In the genomic region with DNA sequence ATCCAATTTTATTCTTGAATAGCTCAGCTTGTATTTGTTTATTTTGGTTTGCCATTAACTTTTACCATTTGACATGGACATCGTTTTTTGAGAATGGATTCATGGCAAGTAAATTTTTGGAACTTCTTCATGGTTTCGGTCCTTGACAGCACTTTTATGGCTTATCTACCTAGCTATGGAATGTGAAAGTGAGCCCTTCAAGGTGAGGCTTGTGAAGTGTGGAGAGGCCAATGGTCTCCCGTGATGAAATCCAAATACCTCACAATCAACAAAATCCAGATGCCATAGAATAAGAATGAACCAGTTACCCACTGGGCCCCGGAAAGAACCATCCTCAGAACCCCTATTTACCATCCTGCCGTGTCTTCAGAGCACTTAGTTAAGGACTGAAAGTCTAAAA, we compare ENCODE assay signal across 23 cellular contexts.
DNase-seq lines count a peak whose midpoint lies in the region; ATAC-seq and TF ChIP-seq lines count a peak whose summit lies in the region.
"Had no signal": no experiment of that assay in that cellular context is flagged by ENCODE, and none has a peak within 500 bp of the region (broad histone marks: within the 10 kb centered on the region; RNA-seq: fewer than 3 reads in every experiment).

No MANE protein-coding gene starts in this region.

- DNase-seq in left lung (no peak), upper lobe of right lung (no peak), GM23338 (ENCODE audit: low spot score) (no peak), NCI-H1105 (lab: John Stamatoyannopoulos, UW) (no peak), OCI-M2 (lab: John Stamatoyannopoulos, UW; ENCODE audit: unreplicated experiment) (no peak)
- DNase-seq: 8988T; ACHN; BE2C; C1 segment of cervical spinal cord; CD4-positive, alpha-beta memory T cell; CD4-positive, CD25-positive, alpha-beta regulatory T cell; CD8-positive, alpha-beta memory T cell; COR-L47; DMS 273 treated with DMSO at 0.1 percent for 48 hours; DMS153; DMS53; DMS79; DND-41; EL; GDM1 had no signal

- no peaks in the 10 kb centered on the region for H3K79me2 ChIP-seq in GM23338 (replicated peaks; ENCODE audit: insufficient read depth)

- H3K4me2 ChIP-seq in GM23338, result no peak overlapping the region
- H3K4me2 ChIP-seq: BLaER1 had no signal

- no peaks in the 10 kb centered on the region for H3K27me3 Mint-ChIP-seq in GM23338 (ENCODE audit: insufficient read depth, low read depth, poor library complexity)
- H3K27me3 Mint-ChIP-seq: CD4-positive, alpha-beta memory T cell; CD4-positive, CD25-positive, alpha-beta regulatory T cell; CD8-positive, alpha-beta memory T cell had no signal

- H3K9me3 Mint-ChIP-seq in GM23338, result no peaks in the 10 kb centered on the region; the same call in 2 of the 3 replicates

- no peaks in the 10 kb centered on the region for H3F3A ChIP-seq in GM23338 (replicated peaks; ENCODE audit: low read depth)

- H3K27ac Mint-ChIP-seq in GM23338, result no peak overlapping the region
- H3K27ac Mint-ChIP-seq: CD14-positive monocyte; CD4-positive, alpha-beta memory T cell; CD4-positive, CD25-positive, alpha-beta regulatory T cell; CD8-positive, alpha-beta memory T cell had no signal

- H3K9me3 ChIP-seq in left lung (peaks cover 0 to 9% of the 10 kb centered on the region in 2 donors), upper lobe of right lung (no peaks in the 10 kb centered on the region)
- H3K9me3 ChIP-seq: BE2C had no signal

- no peaks in the 10 kb centered on the region for H4K20me1 ChIP-seq in GM23338 (replicated peaks; ENCODE audit: insufficient read depth)
- H4K20me1 ChIP-seq: BLaER1 had no signal

- H3K27me3 ChIP-seq in left lung (no peaks in the 10 kb centered on the region), upper lobe of right lung (no peaks in the 10 kb centered on the region), GM23338 (ENCODE audit: insufficient read depth) (no peaks in the 10 kb centered on the region)
- H3K27me3 ChIP-seq: BE2C, BLaER1 had no signal

- H3K4me1 Mint-ChIP-seq in GM23338, result no peaks in the 10 kb centered on the region
- H3K4me1 Mint-ChIP-seq: CD14-positive monocyte; CD4-positive, alpha-beta memory T cell; CD4-positive, CD25-positive, alpha-beta regulatory T cell; CD8-positive, alpha-beta memory T cell had no signal

- 0 out of 3 replicates have a peak, but pooled peaks cover under 1% of the 10 kb centered on the region for H3K36me3 Mint-ChIP-seq in GM23338 (ENCODE audit: low read depth)
- H3K36me3 Mint-ChIP-seq: CD14-positive monocyte; CD4-positive, alpha-beta memory T cell; CD4-positive, CD25-positive, alpha-beta regulatory T cell; CD8-positive, alpha-beta memory T cell had no signal

- no peak overlapping the region for H3K4me3 Mint-ChIP-seq in GM23338
- H3K4me3 Mint-ChIP-seq: CD14-positive monocyte; CD4-positive, alpha-beta memory T cell; CD4-positive, CD25-positive, alpha-beta regulatory T cell; CD8-positive, alpha-beta memory T cell had no signal

- peaks cover 3% of the 10 kb centered on the region; the same call in 1 of the 2 replicates for H3K9me2 ChIP-seq in GM23338 (ENCODE audit: insufficient read depth)

- H2AFZ ChIP-seq in GM23338, result no peak overlapping the region

- H3K4me1 ChIP-seq in left lung, result no peaks in the 10 kb centered on the region
- no peaks in the 10 kb centered on the region for H3K4me1 ChIP-seq in upper lobe of right lung
- H3K4me1 ChIP-seq in GM23338 (ENCODE audit: insufficient read depth), result no peaks in the 10 kb centered on the region
- H3K4me1 ChIP-seq: BE2C, BLaER1 had no signal

- TF ChIP-seq CTCF in left lung (IDR thresholded peaks at IDR 0.05) (no peak), upper lobe of right lung (IDR thresholded peaks at IDR 0.05) (no peak), GM23338 (conservative IDR thresholded peaks at IDR 0.05; ENCODE audit: low read depth in 2 of 2) (no peak)

- H3K4me3 ChIP-seq in left lung, result no peak overlapping the region
- H3K4me3 ChIP-seq in upper lobe of right lung, result no peak overlapping the region
- no peak overlapping the region for H3K4me3 ChIP-seq in GM23338
- H3K4me3 ChIP-seq: BLaER1, GM12878 had no signal

- intact Hi-C loops in left lung (cut with DNase I) (no loop called here), upper lobe of right lung (cut with DNase I) (no loop called here)

- H3K36me3 ChIP-seq in left lung (no peaks in the 10 kb centered on the region), upper lobe of right lung (no peaks in the 10 kb centered on the region), GM23338 (ENCODE audit: insufficient read depth) (no peaks in the 10 kb centered on the region)
- H3K36me3 ChIP-seq: BE2C, BLaER1 had no signal

- ATAC-seq in left lung (peak; percentile 64), upper lobe of right lung (peak; percentile 56), GM23338 (no peak)
- ATAC-seq: GM12878 had no signal

- H3K27ac ChIP-seq in left lung (no peak overlapping the region), upper lobe of right lung (no peak overlapping the region), GM23338 (ENCODE audit: low read depth) (no peak overlapping the region)
- H3K27ac ChIP-seq: BLaER1 had no signal

TF ChIP-seq in GM23338, 12 proteins besides CTCF, POLR2A, EP300 and RAD21 (continues in another document):
- no peak for TF ChIP-seq EZH2 (IDR thresholded peaks at IDR 0.05; ENCODE audit: low read depth, unreplicated experiment)
- TF ChIP-seq POLR2AphosphoS5 (IDR thresholded peaks at IDR 0.05; ENCODE audit: low read depth), result no peak
- TF ChIP-seq ZNF114 (CRISPR knock-in tag; IDR thresholded peaks at IDR 0.05), result no peak
- TF ChIP-seq, protein P1, sequence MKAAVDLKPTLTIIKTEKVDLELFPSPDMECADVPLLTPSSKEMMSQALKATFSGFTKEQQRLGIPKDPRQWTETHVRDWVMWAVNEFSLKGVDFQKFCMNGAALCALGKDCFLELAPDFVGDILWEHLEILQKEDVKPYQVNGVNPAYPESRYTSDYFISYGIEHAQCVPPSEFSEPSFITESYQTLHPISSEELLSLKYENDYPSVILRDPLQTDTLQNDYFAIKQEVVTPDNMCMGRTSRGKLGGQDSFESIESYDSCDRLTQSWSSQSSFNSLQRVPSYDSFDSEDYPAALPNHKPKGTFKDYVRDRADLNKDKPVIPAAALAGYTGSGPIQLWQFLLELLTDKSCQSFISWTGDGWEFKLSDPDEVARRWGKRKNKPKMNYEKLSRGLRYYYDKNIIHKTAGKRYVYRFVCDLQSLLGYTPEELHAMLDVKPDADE (IDR thresholded peaks at IDR 0.05), result no peak
- no peak for TF ChIP-seq CREB1 (CRISPR knock-in tag; IDR thresholded peaks at IDR 0.05; ENCODE audit: low read depth)
- TF ChIP-seq, protein P2, sequence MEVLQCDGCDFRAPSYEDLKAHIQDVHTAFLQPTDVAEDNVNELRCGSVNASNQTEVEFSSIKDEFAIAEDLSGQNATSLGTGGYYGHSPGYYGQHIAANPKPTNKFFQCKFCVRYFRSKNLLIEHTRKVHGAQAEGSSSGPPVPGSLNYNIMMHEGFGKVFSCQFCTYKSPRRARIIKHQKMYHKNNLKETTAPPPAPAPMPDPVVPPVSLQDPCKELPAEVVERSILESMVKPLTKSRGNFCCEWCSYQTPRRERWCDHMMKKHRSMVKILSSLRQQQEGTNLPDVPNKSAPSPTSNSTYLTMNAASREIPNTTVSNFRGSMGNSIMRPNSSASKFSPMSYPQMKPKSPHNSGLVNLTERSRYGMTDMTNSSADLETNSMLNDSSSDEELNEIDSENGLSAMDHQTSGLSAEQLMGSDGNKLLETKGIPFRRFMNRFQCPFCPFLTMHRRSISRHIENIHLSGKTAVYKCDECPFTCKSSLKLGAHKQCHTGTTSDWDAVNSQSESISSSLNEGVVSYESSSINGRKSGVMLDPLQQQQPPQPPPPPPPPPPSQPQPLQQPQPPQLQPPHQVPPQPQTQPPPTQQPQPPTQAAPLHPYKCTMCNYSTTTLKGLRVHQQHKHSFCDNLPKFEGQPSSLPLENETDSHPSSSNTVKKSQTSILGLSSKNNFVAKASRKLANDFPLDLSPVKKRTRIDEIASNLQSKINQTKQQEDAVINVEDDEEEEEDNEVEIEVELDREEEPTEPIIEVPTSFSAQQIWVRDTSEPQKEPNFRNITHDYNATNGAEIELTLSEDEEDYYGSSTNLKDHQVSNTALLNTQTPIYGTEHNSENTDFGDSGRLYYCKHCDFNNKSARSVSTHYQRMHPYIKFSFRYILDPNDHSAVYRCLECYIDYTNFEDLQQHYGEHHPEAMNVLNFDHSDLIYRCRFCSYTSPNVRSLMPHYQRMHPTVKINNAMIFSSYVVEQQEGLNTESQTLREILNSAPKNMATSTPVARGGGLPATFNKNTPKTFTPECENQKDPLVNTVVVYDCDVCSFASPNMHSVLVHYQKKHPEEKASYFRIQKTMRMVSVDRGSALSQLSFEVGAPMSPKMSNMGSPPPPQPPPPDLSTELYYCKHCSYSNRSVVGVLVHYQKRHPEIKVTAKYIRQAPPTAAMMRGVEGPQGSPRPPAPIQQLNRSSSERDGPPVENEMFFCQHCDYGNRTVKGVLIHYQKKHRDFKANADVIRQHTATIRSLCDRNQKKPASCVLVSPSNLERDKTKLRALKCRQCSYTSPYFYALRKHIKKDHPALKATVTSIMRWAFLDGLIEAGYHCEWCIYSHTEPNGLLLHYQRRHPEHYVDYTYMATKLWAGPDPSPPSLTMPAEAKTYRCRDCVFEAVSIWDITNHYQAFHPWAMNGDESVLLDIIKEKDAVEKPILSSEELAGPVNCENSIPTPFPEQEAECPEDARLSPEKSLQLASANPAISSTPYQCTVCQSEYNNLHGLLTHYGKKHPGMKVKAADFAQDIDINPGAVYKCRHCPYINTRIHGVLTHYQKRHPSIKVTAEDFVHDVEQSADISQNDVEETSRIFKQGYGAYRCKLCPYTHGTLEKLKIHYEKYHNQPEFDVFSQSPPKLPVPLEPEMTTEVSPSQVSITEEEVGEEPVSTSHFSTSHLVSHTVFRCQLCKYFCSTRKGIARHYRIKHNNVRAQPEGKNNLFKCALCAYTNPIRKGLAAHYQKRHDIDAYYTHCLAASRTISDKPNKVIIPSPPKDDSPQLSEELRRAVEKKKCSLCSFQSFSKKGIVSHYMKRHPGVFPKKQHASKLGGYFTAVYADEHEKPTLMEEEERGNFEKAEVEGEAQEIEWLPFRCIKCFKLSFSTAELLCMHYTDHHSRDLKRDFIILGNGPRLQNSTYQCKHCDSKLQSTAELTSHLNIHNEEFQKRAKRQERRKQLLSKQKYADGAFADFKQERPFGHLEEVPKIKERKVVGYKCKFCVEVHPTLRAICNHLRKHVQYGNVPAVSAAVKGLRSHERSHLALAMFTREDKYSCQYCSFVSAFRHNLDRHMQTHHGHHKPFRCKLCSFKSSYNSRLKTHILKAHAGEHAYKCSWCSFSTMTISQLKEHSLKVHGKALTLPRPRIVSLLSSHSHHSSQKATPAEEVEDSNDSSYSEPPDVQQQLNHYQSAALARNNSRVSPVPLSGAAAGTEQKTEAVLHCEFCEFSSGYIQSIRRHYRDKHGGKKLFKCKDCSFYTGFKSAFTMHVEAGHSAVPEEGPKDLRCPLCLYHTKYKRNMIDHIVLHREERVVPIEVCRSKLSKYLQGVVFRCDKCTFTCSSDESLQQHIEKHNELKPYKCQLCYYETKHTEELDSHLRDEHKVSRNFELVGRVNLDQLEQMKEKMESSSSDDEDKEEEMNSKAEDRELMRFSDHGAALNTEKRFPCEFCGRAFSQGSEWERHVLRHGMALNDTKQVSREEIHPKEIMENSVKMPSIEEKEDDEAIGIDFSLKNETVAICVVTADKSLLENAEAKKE (CRISPR knock-in tag; IDR thresholded peaks at IDR 0.05), result no peak
- no peak for TF ChIP-seq ZNF331 (CRISPR knock-in tag; IDR thresholded peaks at IDR 0.05; ENCODE audit: low read depth)
- TF ChIP-seq NANOG (IDR thresholded peaks at IDR 0.05; ENCODE audit: borderline replicate concordance), result no peak
